ENCODE assay signal across 15 cellular contexts in genomic region chr7:155252388-155252957, GRCh38. TPM values are rescaled to one million over a fixed set of nuclear protein-coding genes. Genes with fewer than 3 reads are reported as not detected.
DNase-seq lines count a peak whose midpoint lies in the region; ATAC-seq and TF ChIP-seq lines count a peak whose summit lies in the region.
"Had no signal": no experiment of that assay in that cellular context is flagged by ENCODE, and none has a peak within 500 bp of the region (broad histone marks: within the 10 kb centered on the region; RNA-seq: fewer than 3 reads in every experiment).

No MANE protein-coding gene starts in this region.

- WGBS in esophagus squamous epithelium, 2 donors = 53 to 59% methylated on average over 12 of the region's 12 CpGs
- WGBS in right cardiac atrium = 63% methylated on average over 12 of the region's 12 CpGs

- H3K9me3 ChIP-seq in esophagus squamous epithelium (no peaks in the 10 kb centered on the region), right cardiac atrium (ENCODE audit: control insufficient read depth, low read length) (no peaks in the 10 kb centered on the region)
- H3K9me3 ChIP-seq: neutrophil had no signal

- no peak overlapping the region for H3K4me3 ChIP-seq in fibroblast of the aortic adventitia (ENCODE audit: low read depth, low read length)
- H3K4me3 ChIP-seq in esophagus squamous epithelium = no peak overlapping the region
- no peak overlapping the region for H3K4me3 ChIP-seq in right cardiac atrium (ENCODE audit: low read length)

- peak; percentile 21 for DNase-seq in RPMI8226
- peak; percentile 36 for DNase-seq in fibroblast of the aortic adventitia (ENCODE audit: low read depth)
- DNase-seq in sciatic nerve (ENCODE audit: low spot score) = no peak
- no peak for DNase-seq in esophagus squamous epithelium (lab: John Stamatoyannopoulos, UW)
- no peak for DNase-seq in right cardiac atrium
- no peak for DNase-seq in activated CD4-positive, alpha-beta T cell treated with anti-CD3 and anti-CD28 coated beads, Interleukin-2, amount 50 U/mL, for 48 hours
- DNase-seq in Kasumi-1 (lab: John Stamatoyannopoulos, UW) = no peak
- DNase-seq: activated CD4-positive, alpha-beta T cell treated with anti-CD3 and anti-CD28 coated beads for 1 hour; activated CD8-positive, alpha-beta memory T cell treated with anti-CD3 and anti-CD28 coated beads, Interleukin-2, amount 50 U/mL, for 48 hours; activated naive CD4-positive, alpha-beta T cell treated with anti-CD3 and anti-CD28 coated beads for 36 hours; effector memory CD8-positive, alpha-beta T cell; NCI-H1048; SHP77 had no signal

- H3K27ac ChIP-seq in C4-2B (peak overlapping the region; percentile 54), esophagus squamous epithelium (no peak overlapping the region), right cardiac atrium (ENCODE audit: low read length) (no peak overlapping the region)
- H3K27ac ChIP-seq: neutrophil had no signal

- H3K36me3 ChIP-seq in esophagus squamous epithelium = no peaks in the 10 kb centered on the region
- H3K36me3 ChIP-seq: neutrophil had no signal

- intact Hi-C loops in sciatic nerve (cut with DNase I) = no loop called here
- intact Hi-C loops in esophagus squamous epithelium (cut with DNase I) = no loop called here
- intact Hi-C loops in right cardiac atrium (cut with DNase I) = no loop called here

- H3K27me3 ChIP-seq in esophagus squamous epithelium (peaks cover 0 to 87% (median 0%) of the 10 kb centered on the region in 4 donors), right cardiac atrium (ENCODE audit: control insufficient read depth, insufficient read depth) (no peaks in the 10 kb centered on the region)
- H3K27me3 ChIP-seq: neutrophil had no signal

- no peak for TF ChIP-seq POLR2A in esophagus squamous epithelium (IDR thresholded peaks at IDR 0.05)

- TF ChIP-seq CTCF in C4-2B (conservative IDR thresholded peaks at IDR 0.05) = no peak
- TF ChIP-seq CTCF in fibroblast of the aortic adventitia (IDR thresholded peaks at IDR 0.05; ENCODE audit: insufficient read depth, low read length) = no peak
- no peak for TF ChIP-seq CTCF in esophagus squamous epithelium (IDR thresholded peaks at IDR 0.05)

- ATAC-seq in sciatic nerve = peak; percentile 27
- ATAC-seq in right cardiac atrium = no peak
- ATAC-seq: effector memory CD8-positive, alpha-beta T cell had no signal

- peaks cover 1 to 11% (median 1%) of the 10 kb centered on the region in 3 donors for H3K4me1 ChIP-seq in esophagus squamous epithelium
- H3K4me1 ChIP-seq in right cardiac atrium (ENCODE audit: control insufficient read depth, insufficient read depth, low read length) = peaks cover 3% of the 10 kb centered on the region

RNA-seq across cellular contexts. Expression of gene INSIG1, which starts 45.2 kb away (rescaled TPM):
- total RNA-seq in fibroblast of the aortic adventitia (ENCODE audit: low replicate concordance) (79.6 and 313 TPM in 2 replicates), sciatic nerve (116 TPM), esophagus squamous epithelium (10 to 100 TPM; 24.7 to 77.6 (median 64.6) TPM), right cardiac atrium (10 to 100 TPM; 14.1 to 19.6 (median 15.5) TPM)
- polyA plus RNA-seq in right cardiac atrium = 21.5 TPM

Comparison
In these comparisons a context has a peak if more than half of its experiments do, and no peak if none do; other contexts are left out.
1. DNase-seq: peak in RPMI8226 (single experiment) and fibroblast of the aortic adventitia (single experiment); none in sciatic nerve (single experiment), esophagus squamous epithelium (single experiment), right cardiac atrium (0 of 3), activated CD4-positive, alpha-beta T cell treated with anti-CD3 and anti-CD28 coated beads, Interleukin-2, amount 50 U/mL, for 48 hours (0 of 2) and Kasumi-1 (0 of 2).